In the genomic region with DNA sequence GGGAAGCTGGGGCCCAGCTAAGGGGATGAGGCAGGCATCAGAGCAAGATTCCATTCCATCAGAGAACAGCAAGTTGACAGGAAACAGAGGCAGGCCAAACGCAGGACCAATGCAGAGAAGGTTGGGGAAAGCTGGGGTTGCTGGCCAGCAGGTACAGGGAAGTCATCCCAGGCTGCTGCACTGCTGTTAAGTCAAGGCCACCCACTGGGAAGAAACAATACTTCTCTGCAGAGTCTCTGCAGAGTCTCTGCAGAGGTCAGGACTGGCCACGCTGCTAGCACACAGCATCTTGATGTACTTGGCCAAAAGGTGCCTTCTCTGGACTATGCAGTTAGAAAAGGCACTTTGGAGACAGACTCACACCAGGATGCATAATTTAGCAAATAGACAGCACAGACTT, we compare ENCODE assay signal across 25 cellular contexts.
"Had no signal": no experiment of that assay in that cellular context is flagged by ENCODE, and none has a peak within 500 bp of the region (broad histone marks: within the 10 kb centered on the region; RNA-seq: fewer than 3 reads in every experiment).

No MANE protein-coding gene starts in this region.

- H3K4me1 Mint-ChIP-seq: activated naive CD4-positive, alpha-beta T cell treated with anti-CD3 and anti-CD28 coated beads, Interleukin-2, amount 50 U/mL, for 24 hours had no signal

- H3K4me2 ChIP-seq: KMS-11, PC-9 had no signal

- H3K27ac Mint-ChIP-seq: activated CD4-positive, alpha-beta T cell treated with anti-CD3 and anti-CD28 coated beads for 36 hours; activated CD4-positive, alpha-beta T cell treated with anti-CD3 and anti-CD28 coated beads, Interleukin-2, amount 10 ng/mL, durations not matched to agents 7 days and 5 days; activated CD8-positive, alpha-beta T cell treated with anti-CD3 and anti-CD28 coated beads, Interleukin-2, amount 10 ng/mL, durations not matched to agents 7 days and 5 days; activated naive CD4-positive, alpha-beta T cell treated with anti-CD3 and anti-CD28 coated beads, Interleukin-2, amount 50 U/mL, for 24 hours; activated naive CD8-positive, alpha-beta T cell treated with anti-CD3 and anti-CD28 coated beads, Interleukin-2, amount 10 ng/mL, durations not matched to agents 7 days and 5 days; activated T-cell treated with anti-CD3 and anti-CD28 coated beads, Interleukin-2, amount 50 U/mL, for 24 hours; activated T-helper 2 cell treated with anti-CD3 and anti-CD28 coated beads, Interferon-gamma antibody, Interleukin-2, Interleukin-4, amounts not matched to agents 10 μg/mL and 5 μg/mL and 100 μg/mL, durations not matched to agents 14 hours and 24 hours and 36 hours had no signal

- H3K36me3 Mint-ChIP-seq: activated naive CD4-positive, alpha-beta T cell treated with anti-CD3 and anti-CD28 coated beads, Interleukin-2, amount 50 U/mL, for 24 hours; activated naive CD8-positive, alpha-beta T cell treated with anti-CD3 and anti-CD28 coated beads, Interleukin-2, amount 10 ng/mL, durations not matched to agents 7 days and 5 days had no signal

- H3K27me3 ChIP-seq: body of pancreas had no signal

- H2AFZ ChIP-seq: PC-9 had no signal

- H3K9me3 ChIP-seq: body of pancreas had no signal

- H3K4me3 Mint-ChIP-seq: activated CD4-positive, alpha-beta T cell treated with anti-CD3 and anti-CD28 coated beads for 36 hours; activated CD4-positive, alpha-beta T cell treated with anti-CD3 and anti-CD28 coated beads, Interleukin-2, amount 10 ng/mL, durations not matched to agents 7 days and 5 days; activated CD8-positive, alpha-beta T cell treated with anti-CD3 and anti-CD28 coated beads, Interleukin-2, amount 10 ng/mL, durations not matched to agents 7 days and 5 days; activated naive CD4-positive, alpha-beta T cell treated with anti-CD3 and anti-CD28 coated beads, Interleukin-2, amount 50 U/mL, for 24 hours; activated naive CD8-positive, alpha-beta T cell treated with anti-CD3 and anti-CD28 coated beads, Interleukin-2, amount 10 ng/mL, durations not matched to agents 7 days and 5 days; activated T-cell treated with anti-CD3 and anti-CD28 coated beads, Interleukin-2, amount 50 U/mL, for 24 hours had no signal

- H3K9me3 Mint-ChIP-seq: activated CD4-positive, alpha-beta T cell treated with anti-CD3 and anti-CD28 coated beads, Interleukin-2, amount 10 ng/mL, durations not matched to agents 7 days and 5 days; activated naive CD4-positive, alpha-beta T cell treated with anti-CD3 and anti-CD28 coated beads, Interleukin-2, amount 50 U/mL, for 24 hours; activated naive CD8-positive, alpha-beta T cell treated with anti-CD3 and anti-CD28 coated beads, Interleukin-2, amount 10 ng/mL, durations not matched to agents 7 days and 5 days; activated T-cell treated with anti-CD3 and anti-CD28 coated beads, Interleukin-2, amount 50 U/mL, for 24 hours; activated T-helper 2 cell treated with anti-CD3 and anti-CD28 coated beads, Interferon-gamma antibody, Interleukin-2, Interleukin-4, amounts not matched to agents 10 μg/mL and 5 μg/mL and 100 μg/mL, durations not matched to agents 14 hours and 24 hours and 36 hours had no signal

- H3K9ac ChIP-seq: KMS-11 had no signal

- H3K4me3 ChIP-seq: body of pancreas, PC-9 had no signal

- DNase-seq: activated CD4-positive, alpha-beta T cell treated with anti-CD3 and anti-CD28 coated beads for 36 hours; activated CD4-positive, alpha-beta T cell treated with anti-CD3 and anti-CD28 coated beads, Interleukin-2, amount 10 ng/mL, durations not matched to agents 7 days and 5 days; activated CD4-positive, alpha-beta T cell treated with anti-CD3 and anti-CD28 coated beads, Interleukin-2, amount 50 U/mL, for 48 hours; activated CD8-positive, alpha-beta T cell treated with anti-CD3 and anti-CD28 coated beads, Interleukin-2, amount 10 ng/mL, durations not matched to agents 7 days and 5 days; activated gamma-delta T cell; activated naive CD4-positive, alpha-beta T cell treated with Interleukin-2 at 50 U/mL for 16 hours; activated naive CD8-positive, alpha-beta T cell treated with anti-CD3 and anti-CD28 coated beads, Interleukin-2, amount 10 ng/mL, durations not matched to agents 7 days and 5 days; activated T-cell treated with anti-CD3 and anti-CD28 coated beads, Interleukin-2, amount 50 U/mL, for 24 hours; amygdala; body of pancreas; cerebellar nuclear complex; NCI-H1105; NCI-H1417 treated with DMSO at 0.1 percent for 48 hours; NCI-H1694 treated with DMSO at 0.1 percent for 48 hours; NCI-H524 treated with DMSO at 0.1 percent for 48 hours; NCI-H748 treated with DMSO at 0.1 percent for 48 hours; NK-92 treated with Interleukin-12 subunit alpha and Interleukin-12 subunit beta, amount 100 ng/mL, for 24 hours; PC-9; Right ventricle myocardium superior; SW 1271; T1000 had no signal

- H3K27ac ChIP-seq: body of pancreas, KMS-11, PC-9 had no signal

- ATAC-seq: activated CD4-positive, alpha-beta T cell treated with anti-CD3 and anti-CD28 coated beads for 36 hours; activated CD4-positive, CD25-positive, alpha-beta regulatory T cell treated with anti-CD3 and anti-CD28 coated beads, Interleukin-2, amount 50 U/mL, for 24 hours; activated CD8-positive, alpha-beta T cell treated with anti-CD3 and anti-CD28 coated beads, Interleukin-2, amount 10 ng/mL, durations not matched to agents 7 days and 5 days; body of pancreas had no signal
